ENCODE assay signal across 26 cellular contexts in genomic region chr2:229917793-229918192, GRCh38. TPM values are rescaled to one million over a fixed set of nuclear protein-coding genes. Genes with fewer than 3 reads are reported as not detected.
DNase-seq lines count a peak whose midpoint lies in the region; ATAC-seq and TF ChIP-seq lines count a peak whose summit lies in the region.
"Had no signal": no experiment of that assay in that cellular context is flagged by ENCODE, and none has a peak within 500 bp of the region (broad histone marks: within the 10 kb centered on the region; RNA-seq: fewer than 3 reads in every experiment).

No MANE protein-coding gene starts in this region.

- POLR2A ChIA-PET in MCF 10A (lab: Yijun Ruan, JAX), result no interaction called here
- POLR2A ChIA-PET in activated B cell treated with CpG ODN at 0.5 μM for 24 hours (lab: Charles Lee), result interaction anchor here (0.7 kb wide), 1 partner anchor 18 kb away, joined by 18 read pairs; no protein-coding TSS in a partner anchor

- 63% methylated on average over 4 of the region's 5 CpGs for WGBS in mammary epithelial cell (ENCODE audit: low coverage, missing lambda C conversion rate)

- peaks cover 7% of the 10 kb centered on the region for H4K20me1 ChIP-seq in mammary epithelial cell (ENCODE audit: insufficient read depth, low read length)

- H3K27me3 ChIP-seq in mammary epithelial cell (ENCODE audit: insufficient read depth, low read length), result no peaks in the 10 kb centered on the region
- H3K27me3 ChIP-seq: pancreas, sigmoid colon, upper lobe of left lung had no signal

- CTCF ChIA-PET in mammary epithelial cell (lab: Charles Lee; ENCODE audit: low non-redundant PET), result no interaction called here
- CTCF ChIA-PET in MCF 10A (lab: Yijun Ruan, JAX), result no interaction called here
- CTCF ChIA-PET in activated B cell treated with CpG ODN at 0.5 μM for 24 hours (lab: Charles Lee), result no interaction called here

- H3K4me1 ChIP-seq in mammary epithelial cell (ENCODE audit: insufficient read depth, low read length), result peaks cover 9% of the 10 kb centered on the region

- H3K36me3 ChIP-seq in mammary epithelial cell (ENCODE audit: insufficient read depth, low read length), result peaks cover 15% of the 10 kb centered on the region
- H3K36me3 ChIP-seq: pancreas had no signal

- H3K36me3 Mint-ChIP-seq in MCF 10A (ENCODE audit: insufficient read depth, unreplicated experiment), result peaks cover 32% of the 10 kb centered on the region
- peaks cover 40% of the 10 kb centered on the region for H3K36me3 Mint-ChIP-seq in activated B cell treated with CpG ODN at 0.5 μM for 24 hours (ENCODE audit: low read depth)
- peaks cover 4 to 8% (median 7%) of the 10 kb centered on the region in 3 donors for H3K36me3 Mint-ChIP-seq in immature natural killer cell

- no peak overlapping the region for H2AFZ ChIP-seq in mammary epithelial cell (ENCODE audit: low read depth, low read length)

- peaks cover 87% of the 10 kb centered on the region for H3K79me2 ChIP-seq in mammary epithelial cell (ENCODE audit: insufficient read depth, low read length)

- H3K4me3 Mint-ChIP-seq in MCF 10A (ENCODE audit: unreplicated experiment) (no peak overlapping the region), activated B cell treated with CpG ODN at 0.5 μM for 24 hours (no peak overlapping the region), immature natural killer cell (peak overlapping the region in 1 of 5 donors; percentile 30)
- H3K4me3 Mint-ChIP-seq: activated naive CD4-positive, alpha-beta T cell treated with anti-CD3 and anti-CD28 coated beads, Interleukin-2, amount 50 U/mL, for 24 hours; activated T-helper 1 cell treated with anti-CD3 and anti-CD28 coated beads, Interleukin-12 subunit alpha, Interleukin-12 subunit beta, Interleukin-2, Interleukin-4 antibody, amounts not matched to agents 30 ng/mL and 10 ng/mL and 1 ng/mL, durations not matched to agents 14 hours and 24 hours and 36 hours had no signal

- dilution Hi-C loops in mammary epithelial cell (cut with HindIII; ENCODE audit: low sequenced_read_pairs), result no loop called here

- TF ChIP-seq CTCF in mammary epithelial cell (conservative IDR thresholded peaks at IDR 0.05 in 1 of 2, IDR thresholded peaks at IDR 0.05 in 1 of 2; ENCODE audit: extremely low read depth in 1 of 2, insufficient read depth in 1 of 2, low read depth in 1 of 2, low read length in 2 of 2) (no peak), MCF 10A (IDR thresholded peaks at IDR 0.05; ENCODE audit: unreplicated experiment) (no peak), activated B cell treated with CpG ODN at 0.5 μM for 24 hours (IDR thresholded peaks at IDR 0.05) (no peak), GM20000 (IDR thresholded peaks at IDR 0.05; ENCODE audit: extremely low read depth, missing control alignments) (no peak)

- H3K9me3 Mint-ChIP-seq in MCF 10A (ENCODE audit: unreplicated experiment) (no peaks in the 10 kb centered on the region), activated B cell treated with CpG ODN at 0.5 μM for 24 hours (peaks cover 2% of the 10 kb centered on the region), immature natural killer cell (no peaks in the 10 kb centered on the region)
- H3K9me3 Mint-ChIP-seq: activated naive CD4-positive, alpha-beta T cell treated with anti-CD3 and anti-CD28 coated beads, Interleukin-2, amount 50 U/mL, for 24 hours; activated T-helper 1 cell treated with anti-CD3 and anti-CD28 coated beads, Interleukin-12 subunit alpha, Interleukin-12 subunit beta, Interleukin-2, Interleukin-4 antibody, amounts not matched to agents 30 ng/mL and 10 ng/mL and 1 ng/mL, durations not matched to agents 14 hours and 24 hours and 36 hours had no signal

- H3K27ac Mint-ChIP-seq in MCF 10A (ENCODE audit: low read depth, unreplicated experiment) (no peak overlapping the region), activated B cell treated with CpG ODN at 0.5 μM for 24 hours (peak overlapping the region; percentile 75), immature natural killer cell (peak overlapping the region; percentile 7 to 84 (median 63))
- H3K27ac Mint-ChIP-seq: activated naive CD4-positive, alpha-beta T cell treated with anti-CD3 and anti-CD28 coated beads, Interleukin-2, amount 50 U/mL, for 24 hours; activated T-helper 1 cell treated with anti-CD3 and anti-CD28 coated beads, Interleukin-12 subunit alpha, Interleukin-12 subunit beta, Interleukin-2, Interleukin-4 antibody, amounts not matched to agents 30 ng/mL and 10 ng/mL and 1 ng/mL, durations not matched to agents 14 hours and 24 hours and 36 hours had no signal

- no peak for ATAC-seq in activated B cell treated with CpG ODN at 0.5 μM for 24 hours (ENCODE audit: low read depth)
- ATAC-seq: HCT116, pancreas had no signal

- DNase-seq in mammary epithelial cell (peak; percentile 0), MCF 10A (ENCODE audit: unreplicated experiment) (no peak), activated B cell treated with CpG ODN at 0.5 μM for 24 hours (no peak), immature natural killer cell (no peak), NCI-H1048 (lab: John Stamatoyannopoulos, UW) (no peak), GM19240 (ENCODE audit: insufficient read length, low spot score) (no peak), GM20000 (ENCODE audit: low spot score) (no peak)
- DNase-seq in effector CD4-positive, alpha-beta T cell, result no peak
- DNase-seq: ACHN; activated CD4-positive, alpha-beta T cell treated with anti-CD3 and anti-CD28 coated beads, Interleukin-2, amount 50 U/mL, for 4 hours; DMS 273 treated with DMSO at 0.1 percent for 48 hours; glutamatergic neuron; KBM-7; mesenchymal stem cell; MV-4-11; NCI-H1694; NCI-H526 treated with DMSO at 0.1 percent for 48 hours; pancreas; sigmoid colon; stimulated activated CD4-positive, alpha-beta T cell treated with anti-CD3 and anti-CD28 coated beads, Interleukin-15, amount 100 ng/mL, for 24 hours; upper lobe of left lung had no signal

- H3K4me3 ChIP-seq in mammary epithelial cell (replicated peaks in 1 of 3; ENCODE audit: insufficient read depth in 1 of 3, low read depth in 2 of 3, low read length in 3 of 3), result no peak overlapping the region
- H3K4me3 ChIP-seq: pancreas, sigmoid colon, upper lobe of left lung had no signal

- H3K9ac ChIP-seq in mammary epithelial cell (ENCODE audit: insufficient read depth, low read length), result no peak overlapping the region

- H3K4me1 Mint-ChIP-seq in MCF 10A (ENCODE audit: insufficient read depth, unreplicated experiment) (peaks cover 29% of the 10 kb centered on the region), activated B cell treated with CpG ODN at 0.5 μM for 24 hours (peaks cover 71% of the 10 kb centered on the region), immature natural killer cell (peaks cover 61 to 81% of the 10 kb centered on the region in 2 donors)

- intact Hi-C loops in mammary epithelial cell (cut with micrococcal nuclease) (no loop called here), MCF 10A (cut with micrococcal nuclease) (no loop called here), activated B cell treated with CpG ODN at 0.5 μM for 24 hours (cut with micrococcal nuclease) (no loop called here)

- no peaks in the 10 kb centered on the region for H3K9me3 ChIP-seq in mammary epithelial cell (replicated peaks; ENCODE audit: insufficient read depth, low read length)
- H3K9me3 ChIP-seq: pancreas, sigmoid colon, upper lobe of left lung had no signal

- BruUV-seq in mammary epithelial cell (replicated peaks; lab: Mats Ljungman, UMichigan) (no TSS peak), MCF 10A (replicated peaks; lab: Mats Ljungman, UMichigan) (no TSS peak)

- H3K27ac ChIP-seq in mammary epithelial cell (ENCODE audit: insufficient read depth, low read depth, low read length), result no peak overlapping the region
- H3K27ac ChIP-seq: C4-2B, pancreas, sigmoid colon, upper lobe of left lung, VCaP had no signal

- in situ Hi-C loops in mammary epithelial cell (cut with MboI; ENCODE audit: low sequenced_read_pairs in 2 of 2), result no loop called here

- H3K27me3 Mint-ChIP-seq in MCF 10A (ENCODE audit: insufficient read depth, unreplicated experiment), result no peaks in the 10 kb centered on the region
- no peaks in the 10 kb centered on the region for H3K27me3 Mint-ChIP-seq in activated B cell treated with CpG ODN at 0.5 μM for 24 hours
- H3K27me3 Mint-ChIP-seq in immature natural killer cell (ENCODE audit: low read depth in 3 of 3), result peaks cover 8 to 27% (median 21%) of the 10 kb centered on the region in 3 donors
- H3K27me3 Mint-ChIP-seq: activated naive CD4-positive, alpha-beta T cell treated with anti-CD3 and anti-CD28 coated beads, Interleukin-2, amount 50 U/mL, for 24 hours had no signal

- H3K4me2 ChIP-seq in mammary epithelial cell (ENCODE audit: insufficient read depth, low read depth, low read length), result no peak overlapping the region

RNA-seq across cellular contexts. Expression of gene TRIP12, which starts 4.0 kb away (rescaled TPM):
- total RNA-seq in mammary epithelial cell (100 to 1,000 TPM; 235 to 245 TPM), MCF 10A (2022) (221 and 265 TPM in 2 replicates), activated B cell treated with CpG ODN at 0.5 μM for 24 hours (255 and 272 TPM in 2 replicates)
- polyA plus RNA-seq in mammary epithelial cell (66.0 TPM), immature natural killer cell (10 to 100 TPM; 13.5 to 69.4 (median 26.0) TPM)
- 390 TPM for polyA minus RNA-seq in mammary epithelial cell

RNA-seq across cellular contexts. Expression of gene FBXO36, which starts 4.5 kb away (rescaled TPM):
- total RNA-seq in mammary epithelial cell, result 1 to 10 TPM in 1 of 2 donors, under 1 TPM in 1; 0.75 to 5.2 TPM
- polyA plus RNA-seq in mammary epithelial cell, result 0.86 TPM
- not detected for polyA minus RNA-seq in mammary epithelial cell
- total RNA-seq in MCF 10A (2022), result 2.2 and 3.6 TPM in 2 replicates
- total RNA-seq in activated B cell treated with CpG ODN at 0.5 μM for 24 hours, result 0.78 and 0.89 TPM in 2 replicates
- polyA plus RNA-seq in immature natural killer cell, result 1 to 10 TPM in 2 of 3 donors, under 1 TPM in 1; 0.41 to 3.7 (median 1.3) TPM
